In genomic region chr10:14618669-14619068, GRCh38 we compare ENCODE assay signal across 1 cellular context.
TF ChIP-seq lines count a peak whose summit lies in the region.

No MANE protein-coding gene starts in this region.

TF ChIP-seq in IMR-90, 13 proteins besides CTCF, POLR2A, EP300 and RAD21 (continued from another document):
- no peak for TF ChIP-seq NFE2L2 (IDR thresholded peaks at IDR 0.05; ENCODE audit: low read depth, low read length)
- no peak for TF ChIP-seq BHLHE40 (IDR thresholded peaks at IDR 0.05; ENCODE audit: low read depth, low read length)
- no peak for TF ChIP-seq SMC3 (IDR thresholded peaks at IDR 0.05; ENCODE audit: low read depth, low read length)
- no peak for TF ChIP-seq CHD1 (IDR thresholded peaks at IDR 0.05; ENCODE audit: low read depth, low read length)
- no peak for TF ChIP-seq ELK1 (IDR thresholded peaks at IDR 0.05; ENCODE audit: borderline replicate concordance, low read depth, low read length)
- no peak for TF ChIP-seq RCOR1 (IDR thresholded peaks at IDR 0.05; ENCODE audit: insufficient replicate concordance, low read length)
- TF ChIP-seq RFX5 (IDR thresholded peaks at IDR 0.05; ENCODE audit: low read depth, low read length), result no peak
- no peak for TF ChIP-seq CEBPB (IDR thresholded peaks at IDR 0.05; ENCODE audit: low read depth, low read length)
- no peak for TF ChIP-seq FOS (IDR thresholded peaks at IDR 0.05; ENCODE audit: low read depth, low read length)
